In the genomic region with DNA sequence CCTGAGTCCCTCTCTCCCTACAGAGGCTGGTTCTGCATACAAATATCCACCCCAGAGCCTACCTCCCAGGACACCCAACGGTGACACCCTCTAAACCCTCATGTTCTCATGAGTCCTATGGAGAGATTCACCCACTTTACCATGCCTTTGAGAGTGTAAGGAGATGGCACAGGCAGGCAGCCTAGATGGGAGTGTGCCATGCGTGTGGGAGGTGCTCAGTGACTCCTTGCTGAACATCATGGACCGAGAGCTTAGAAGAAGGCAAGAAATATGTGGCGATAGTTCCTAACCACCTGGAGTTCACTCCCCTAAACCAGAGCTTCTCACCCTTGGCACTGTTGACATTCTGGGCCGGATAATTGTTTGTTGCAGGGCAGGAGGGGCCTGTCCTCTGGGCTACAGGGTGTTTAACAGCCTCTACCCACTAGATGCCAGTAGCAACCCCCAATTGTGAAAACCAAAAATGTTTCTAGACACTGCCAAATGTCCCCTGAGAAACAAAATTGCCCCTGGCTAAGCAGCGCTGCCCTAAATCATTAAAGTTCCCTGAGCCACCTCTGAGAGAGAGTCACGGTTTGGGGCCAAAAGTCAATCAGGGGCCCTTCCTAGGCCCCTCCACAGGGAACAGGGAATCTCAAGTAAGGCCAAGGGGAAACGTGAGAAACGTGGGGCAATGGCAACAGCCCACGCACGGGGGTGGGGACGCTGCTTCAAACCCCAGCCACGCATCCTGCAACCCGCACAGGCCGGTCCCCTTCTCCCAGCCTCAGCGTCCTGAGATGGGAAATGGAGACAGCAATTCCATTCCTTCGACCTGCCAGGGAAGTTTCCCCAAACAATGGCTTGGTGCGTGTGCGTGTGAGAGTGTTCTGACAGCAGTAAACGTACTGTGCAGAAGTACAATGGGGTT, we compare ENCODE assay signal across 13 cellular contexts.
A peak's percentile ranks its signal among the peaks of the same experiment; 100 is the strongest.
DNase-seq lines count a peak whose midpoint lies in the region; TF ChIP-seq lines count a peak whose summit lies in the region.
"Had no signal": no experiment of that assay in that cellular context is flagged by ENCODE, and none has a peak within 500 bp of the region (broad histone marks: within the 10 kb centered on the region; RNA-seq: fewer than 3 reads in every experiment).

No MANE protein-coding gene starts in this region.

- H3K36me3 ChIP-seq in spleen: no peaks in the 10 kb centered on the region

- no peaks in the 10 kb centered on the region for H3K27me3 ChIP-seq in spleen (replicated peaks in 1 of 7)

- TF ChIP-seq POLR2A in spleen (IDR thresholded peaks at IDR 0.05): no peak

- peaks cover 0 to 40% (median 22%) of the 10 kb centered on the region in 6 donors for H3K4me1 ChIP-seq in spleen

- WGBS in spleen, 5 donors: 59 to 61% (median 61%) methylated on average over 20 of the region's 20 CpGs

- H3K9me3 ChIP-seq in spleen: no peaks in the 10 kb centered on the region

- no peaks in the 10 kb centered on the region for H3K27me3 Mint-ChIP-seq in activated T-cell treated with anti-CD3 and anti-CD28 coated beads, Interleukin-2, amount 50 U/mL, for 24 hours
- peaks cover 17% of the 10 kb centered on the region for H3K27me3 Mint-ChIP-seq in endothelial cell (ENCODE audit: unreplicated experiment)
- H3K27me3 Mint-ChIP-seq in activated CD4-positive, alpha-beta memory T cell treated with anti-CD3 and anti-CD28 coated beads, Interleukin-2, amount 10 ng/mL, durations not matched to agents 7 days and 5 days: no peaks in the 10 kb centered on the region

- CTCF ChIA-PET in activated CD4-positive, alpha-beta memory T cell treated with anti-CD3 and anti-CD28 coated beads, Interleukin-2, amount 10 ng/mL, durations not matched to agents 7 days and 5 days (lab: Charles Lee): no interaction called here

- no peak overlapping the region for H3K4me3 ChIP-seq in spleen

- H3K9me3 Mint-ChIP-seq in activated T-cell treated with anti-CD3 and anti-CD28 coated beads, Interleukin-2, amount 50 U/mL, for 24 hours: no peaks in the 10 kb centered on the region
- no peaks in the 10 kb centered on the region for H3K9me3 Mint-ChIP-seq in endothelial cell (ENCODE audit: unreplicated experiment)
- H3K9me3 Mint-ChIP-seq in activated CD4-positive, alpha-beta memory T cell treated with anti-CD3 and anti-CD28 coated beads, Interleukin-2, amount 10 ng/mL, durations not matched to agents 7 days and 5 days: no peaks in the 10 kb centered on the region
- H3K9me3 Mint-ChIP-seq: dendritic cell treated with granulocyte-macrophage colony-stimulating factor and Interleukin-4, amounts not matched to agents 40 ng/mL and 50 ng/mL, for 4 days; mesothelial cell of epicardium had no signal

- peak overlapping the region; percentile 74 for H3K27ac Mint-ChIP-seq in activated T-cell treated with anti-CD3 and anti-CD28 coated beads, Interleukin-2, amount 50 U/mL, for 24 hours
- peak overlapping the region; percentile 97 for H3K27ac Mint-ChIP-seq in endothelial cell (ENCODE audit: unreplicated experiment)
- H3K27ac Mint-ChIP-seq in activated CD4-positive, alpha-beta memory T cell treated with anti-CD3 and anti-CD28 coated beads, Interleukin-2, amount 10 ng/mL, durations not matched to agents 7 days and 5 days: no peak overlapping the region
- H3K27ac Mint-ChIP-seq: dendritic cell treated with granulocyte-macrophage colony-stimulating factor and Interleukin-4, amounts not matched to agents 40 ng/mL and 50 ng/mL, for 4 days; mesothelial cell of epicardium had no signal

- no peaks in the 10 kb centered on the region for H3K36me3 Mint-ChIP-seq in activated T-cell treated with anti-CD3 and anti-CD28 coated beads, Interleukin-2, amount 50 U/mL, for 24 hours (ENCODE audit: low read depth)
- no peaks in the 10 kb centered on the region for H3K36me3 Mint-ChIP-seq in endothelial cell (ENCODE audit: low read depth, unreplicated experiment)
- no peaks in the 10 kb centered on the region for H3K36me3 Mint-ChIP-seq in activated CD4-positive, alpha-beta memory T cell treated with anti-CD3 and anti-CD28 coated beads, Interleukin-2, amount 10 ng/mL, durations not matched to agents 7 days and 5 days (ENCODE audit: low read depth)
- H3K36me3 Mint-ChIP-seq: mesothelial cell of epicardium had no signal

- POLR2A ChIA-PET in activated CD4-positive, alpha-beta memory T cell treated with anti-CD3 and anti-CD28 coated beads, Interleukin-2, amount 10 ng/mL, durations not matched to agents 7 days and 5 days (lab: Charles Lee): no interaction called here

- H3K27ac ChIP-seq in spleen: peak overlapping the region in 1 of 8 donors; percentile 59
- H3K27ac ChIP-seq: VCaP had no signal

- H3K4me3 Mint-ChIP-seq in activated T-cell treated with anti-CD3 and anti-CD28 coated beads, Interleukin-2, amount 50 U/mL, for 24 hours: no peak overlapping the region
- H3K4me3 Mint-ChIP-seq in endothelial cell (ENCODE audit: unreplicated experiment): peak overlapping the region; percentile 60
- H3K4me3 Mint-ChIP-seq in activated CD4-positive, alpha-beta memory T cell treated with anti-CD3 and anti-CD28 coated beads, Interleukin-2, amount 10 ng/mL, durations not matched to agents 7 days and 5 days: no peak overlapping the region
- H3K4me3 Mint-ChIP-seq: dendritic cell treated with granulocyte-macrophage colony-stimulating factor and Interleukin-4, amounts not matched to agents 40 ng/mL and 50 ng/mL, for 4 days had no signal

- TF ChIP-seq CTCF in endothelial cell (IDR thresholded peaks at IDR 0.05; ENCODE audit: unreplicated experiment): no peak
- TF ChIP-seq CTCF in spleen (IDR thresholded peaks at IDR 0.05 in 8 of 11, conservative IDR thresholded peaks at IDR 0.05 in 3 of 11): peak in 2 of 11 experiments; percentile 13 to 16

- intact Hi-C loops in spleen (cut with DNase I; ENCODE audit: low total_unique reads): no loop called here

- H3K4me1 Mint-ChIP-seq in activated T-cell treated with anti-CD3 and anti-CD28 coated beads, Interleukin-2, amount 50 U/mL, for 24 hours (ENCODE audit: low read depth): peaks cover 25% of the 10 kb centered on the region
- peaks cover 86% of the 10 kb centered on the region for H3K4me1 Mint-ChIP-seq in endothelial cell (ENCODE audit: unreplicated experiment)
- H3K4me1 Mint-ChIP-seq in activated CD4-positive, alpha-beta memory T cell treated with anti-CD3 and anti-CD28 coated beads, Interleukin-2, amount 10 ng/mL, durations not matched to agents 7 days and 5 days: peaks cover 16% of the 10 kb centered on the region

- DNase-seq in activated T-cell treated with anti-CD3 and anti-CD28 coated beads, Interleukin-2, amount 50 U/mL, for 24 hours: peak; percentile 25
- DNase-seq in activated T-cell treated with anti-CD3 and anti-CD28 coated beads, Interleukin-2, amount 50 U/mL, for 48 hours: no peak
- peak; percentile 69 for DNase-seq in NCI-H1694 (lab: John Stamatoyannopoulos, UW)
- no peak for DNase-seq in endothelial cell (ENCODE audit: low spot score)
- DNase-seq in spleen: peak; percentile 66
- DNase-seq in NOMO-1 (lab: John Stamatoyannopoulos, UW; ENCODE audit: unreplicated experiment in 2 of 2): no peak
- no peak for DNase-seq in effector CD8-positive, alpha-beta T cell (lab: John Stamatoyannopoulos, UW)
- no peak for DNase-seq in activated CD4-positive, alpha-beta memory T cell treated with anti-CD3 and anti-CD28 coated beads, Interleukin-2, amount 10 ng/mL, durations not matched to agents 7 days and 5 days
- DNase-seq: activated gamma-delta T cell, NCI-H187 treated with DMSO at 0.1 percent for 48 hours had no signal

Comparison
In these comparisons a context has a peak if more than half of its experiments do, and no peak if none do; other contexts are left out.
1. DNase-seq: peak in activated T-cell treated with anti-CD3 and anti-CD28 coated beads, Interleukin-2, amount 50 U/mL, for 24 hours (single experiment), NCI-H1694 (single experiment) and spleen (single experiment); none in activated T-cell treated with anti-CD3 and anti-CD28 coated beads, Interleukin-2, amount 50 U/mL, for 48 hours (0 of 2), endothelial cell (single experiment), NOMO-1 (0 of 2), effector CD8-positive, alpha-beta T cell (single experiment) and activated CD4-positive, alpha-beta memory T cell treated with anti-CD3 and anti-CD28 coated beads, Interleukin-2, amount 10 ng/mL, durations not matched to agents 7 days and 5 days (single experiment).